In the genomic region with DNA sequence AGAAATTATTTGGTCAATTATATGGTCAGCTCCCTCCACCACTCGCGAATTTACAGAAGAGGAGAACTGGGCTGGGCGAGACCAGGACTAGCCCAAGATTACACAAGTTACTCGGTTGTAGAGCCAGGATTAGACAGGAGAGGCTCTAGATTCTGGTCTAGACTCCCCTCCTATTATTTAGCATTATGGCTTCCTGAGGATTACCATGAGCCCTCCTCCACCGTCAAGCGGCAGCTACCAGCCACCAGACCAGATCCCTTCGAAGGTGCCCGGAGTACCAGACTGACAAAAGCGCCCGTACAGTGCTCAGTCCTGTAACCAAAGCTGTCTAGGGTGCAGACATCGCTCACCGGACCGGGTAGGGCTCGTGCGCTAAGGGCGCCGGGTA, we compare ENCODE assay signal across 9 cellular contexts. TPM values are rescaled to one million over a fixed set of nuclear protein-coding genes. Genes with fewer than 3 reads are reported as not detected.
DNase-seq lines count a peak whose midpoint lies in the region; ATAC-seq, FAIRE-seq and TF ChIP-seq lines count a peak whose summit lies in the region.
"Had no signal": no experiment of that assay in that cellular context is flagged by ENCODE, and none has a peak within 500 bp of the region (broad histone marks: within the 10 kb centered on the region; RNA-seq: fewer than 3 reads in every experiment).

No MANE protein-coding gene starts in this region.

- H3K9me3 Mint-ChIP-seq in activated CD4-positive, alpha-beta T cell treated with anti-CD3 and anti-CD28 coated beads, Interleukin-2, amount 10 ng/mL, durations not matched to agents 24 days and 14 days = peaks cover 4% of the 10 kb centered on the region
- H3K9me3 Mint-ChIP-seq in activated B cell treated with CpG ODN at 0.5 μM for 24 hours = peaks cover 7% of the 10 kb centered on the region

- H3K4me1 Mint-ChIP-seq in activated CD4-positive, alpha-beta T cell treated with anti-CD3 and anti-CD28 coated beads, Interleukin-2, amount 10 ng/mL, durations not matched to agents 24 days and 14 days = peaks cover 9% of the 10 kb centered on the region
- H3K4me1 Mint-ChIP-seq in activated B cell treated with CpG ODN at 0.5 μM for 24 hours = peaks cover 27% of the 10 kb centered on the region

- H2AFZ ChIP-seq in keratinocyte (ENCODE audit: control insufficient read depth, low read length) = peak overlapping the region; percentile 30
- H2AFZ ChIP-seq in MM.1S (ENCODE audit: low read length) = no peak overlapping the region

- peak overlapping the region; percentile 18 for H3K4me3 Mint-ChIP-seq in activated CD4-positive, alpha-beta T cell treated with anti-CD3 and anti-CD28 coated beads, Interleukin-2, amount 10 ng/mL, durations not matched to agents 24 days and 14 days
- H3K4me3 Mint-ChIP-seq in activated B cell treated with CpG ODN at 0.5 μM for 24 hours = peak overlapping the region; percentile 64

- H3K36me3 Mint-ChIP-seq in activated CD4-positive, alpha-beta T cell treated with anti-CD3 and anti-CD28 coated beads, Interleukin-2, amount 10 ng/mL, durations not matched to agents 24 days and 14 days (ENCODE audit: low read depth) = no peaks in the 10 kb centered on the region
- H3K36me3 Mint-ChIP-seq in activated B cell treated with CpG ODN at 0.5 μM for 24 hours (ENCODE audit: low read depth) = no peaks in the 10 kb centered on the region

- H3K9me1 ChIP-seq in keratinocyte (ENCODE audit: control insufficient read depth, extremely low read depth, insufficient read depth, low read length) = no peaks in the 10 kb centered on the region

- FAIRE-seq in keratinocyte (lab: Jason Lieb, UNC) = no peak

- no peaks in the 10 kb centered on the region for H3F3A ChIP-seq in MM.1S (ENCODE audit: insufficient read depth, low read length)

- H3K4me1 ChIP-seq in keratinocyte (ENCODE audit: control insufficient read depth, extremely low read depth, insufficient read depth, low read length) (no peaks in the 10 kb centered on the region), stomach (peaks cover 19 to 50% (median 27%) of the 10 kb centered on the region in 4 donors), MM.1S (ENCODE audit: low read length) (no peaks in the 10 kb centered on the region)

- dilution Hi-C loops in keratinocyte (cut with MboI; ENCODE audit: extremely low pct_ligation_motif_present, low sequenced_read_pairs) = no loop called here

- WGBS in stomach, 5 donors = 27 to 49% (median 32%) methylated on average over 14 to 17 of the region's 17 CpGs

- H3K27ac ChIP-seq in keratinocyte (ENCODE audit: control insufficient read depth, insufficient read depth, low read length) = no peak overlapping the region
- peak overlapping the region in 1 of 5 donors; percentile 57 for H3K27ac ChIP-seq in stomach
- H3K27ac ChIP-seq in MM.1S (ENCODE audit: low read length) = no peak overlapping the region

- H3K9me3 ChIP-seq in keratinocyte (ENCODE audit: control insufficient read depth, low read depth, low read length) = no peaks in the 10 kb centered on the region
- no peaks in the 10 kb centered on the region for H3K9me3 ChIP-seq in stomach
- no peaks in the 10 kb centered on the region for H3K9me3 ChIP-seq in MM.1S (replicated peaks; ENCODE audit: insufficient read depth, low read length)

- TF ChIP-seq POLR2A in stomach (IDR thresholded peaks at IDR 0.05) = no peak

- H3K27me3 ChIP-seq in keratinocyte (ENCODE audit: control insufficient read depth, extremely low read depth, insufficient read depth, low read length) (peaks cover 70% of the 10 kb centered on the region), stomach (peaks cover 4 to 57% (median 37%) of the 10 kb centered on the region in 3 donors), MM.1S (replicated peaks; ENCODE audit: insufficient read depth, low read length) (no peaks in the 10 kb centered on the region)

- POLR2A ChIA-PET in activated B cell treated with CpG ODN at 0.5 μM for 24 hours (lab: Charles Lee) = interaction anchor here (0.6 to 1.1 kb wide), 2 partner anchors 28 to 223 kb away, joined by 3 to 8 read pairs; a partner anchor contains a TSS

- H3K36me3 ChIP-seq in keratinocyte (ENCODE audit: control insufficient read depth in 2 of 2, extremely low read depth in 1 of 2, insufficient read depth in 2 of 2, low read length in 2 of 2) (no peaks in the 10 kb centered on the region), stomach (no peaks in the 10 kb centered on the region), MM.1S (replicated peaks; ENCODE audit: insufficient read depth, low read length) (no peaks in the 10 kb centered on the region)

- intact Hi-C loops in activated CD4-positive, alpha-beta T cell treated with anti-CD3 and anti-CD28 coated beads, Interleukin-2, amount 10 ng/mL, durations not matched to agents 24 days and 14 days (cut with micrococcal nuclease) = loop anchor here (2.0 kb wide), 1 partner anchor 27 kb away; a partner anchor contains a TSS
- intact Hi-C loops in activated B cell treated with CpG ODN at 0.5 μM for 24 hours (cut with micrococcal nuclease) (no loop called here), stomach (cut with DNase I; ENCODE audit: low total_unique reads) (no loop called here)

- H3K4me3 ChIP-seq in keratinocyte (ENCODE audit: control insufficient read depth in 2 of 3, extremely low read depth in 1 of 3, insufficient read depth in 2 of 3, low read depth in 1 of 3, low read length in 3 of 3) (peak overlapping the region in 1 of 3 experiments; percentile 31), stomach (peak overlapping the region; percentile 48 to 56 (median 52)), MM.1S (ENCODE audit: low read length) (no peak overlapping the region)

- no peak for TF ChIP-seq CTCF in activated B cell treated with CpG ODN at 0.5 μM for 24 hours (IDR thresholded peaks at IDR 0.05)
- no peak for TF ChIP-seq CTCF in keratinocyte (optimal IDR thresholded peaks at IDR 0.05 in 1 of 3, IDR thresholded peaks at IDR 0.05 in 1 of 3, conservative IDR thresholded peaks at IDR 0.05 in 1 of 3; ENCODE audit: extremely low read depth in 1 of 3, insufficient read depth in 2 of 3, low read length in 3 of 3)
- no peak for TF ChIP-seq CTCF in stomach (IDR thresholded peaks at IDR 0.05)
- TF ChIP-seq CTCF in MM.1S (IDR thresholded peaks at IDR 0.05; ENCODE audit: low read length) = no peak

- H3K79me2 ChIP-seq in keratinocyte (ENCODE audit: control insufficient read depth, insufficient read depth, low read length) (no peaks in the 10 kb centered on the region), MM.1S (ENCODE audit: low read length) (no peaks in the 10 kb centered on the region)

- CTCF ChIA-PET in activated B cell treated with CpG ODN at 0.5 μM for 24 hours (lab: Charles Lee) = no interaction called here

- H3K4me2 ChIP-seq in keratinocyte (ENCODE audit: control insufficient read depth, extremely low read depth, insufficient read depth, low read depth, low read length) (peak overlapping the region; percentile 51), MM.1S (ENCODE audit: low read depth, low read length) (no peak overlapping the region)

- no peak overlapping the region for H3K9ac ChIP-seq in keratinocyte (ENCODE audit: control insufficient read depth, extremely low read depth, insufficient read depth, low read length)
- no peak overlapping the region for H3K9ac ChIP-seq in MM.1S (ENCODE audit: low read length)

- H3K9me2 ChIP-seq in MM.1S (replicated peaks; ENCODE audit: insufficient read depth, low read length) = no peaks in the 10 kb centered on the region

- H3K27me3 Mint-ChIP-seq in activated CD4-positive, alpha-beta T cell treated with anti-CD3 and anti-CD28 coated beads, Interleukin-2, amount 10 ng/mL, durations not matched to agents 24 days and 14 days = peaks cover 64% of the 10 kb centered on the region
- peaks cover 49% of the 10 kb centered on the region for H3K27me3 Mint-ChIP-seq in activated B cell treated with CpG ODN at 0.5 μM for 24 hours

- ATAC-seq in activated B cell treated with CpG ODN at 0.5 μM for 24 hours (ENCODE audit: low read depth) (no peak), HG02571 (IDR thresholded peaks at IDR 0.05; ENCODE audit: unreplicated experiment) (no peak)

- DNase-seq in activated CD4-positive, alpha-beta T cell treated with anti-CD3 and anti-CD28 coated beads, Interleukin-2, amount 10 ng/mL, durations not matched to agents 24 days and 14 days = no peak
- DNase-seq in activated CD4-positive, alpha-beta T cell treated with anti-CD3 and anti-CD28 coated beads for 1 hour = no peak
- no peak for DNase-seq in activated B cell treated with CpG ODN at 0.5 μM for 24 hours
- DNase-seq in keratinocyte (ENCODE audit: low read depth, low spot score) = no peak
- DNase-seq in stomach = no peak
- DNase-seq in HuH-7.5 (ENCODE audit: low spot score) = no peak
- DNase-seq in MM.1S = no peak

- TF ChIP-seq EP300 in stomach (IDR thresholded peaks at IDR 0.05) = no peak

- no peaks in the 10 kb centered on the region for H4K20me1 ChIP-seq in keratinocyte (ENCODE audit: control insufficient read depth, extremely low read depth, insufficient read depth, low read length)
- H4K20me1 ChIP-seq in MM.1S (ENCODE audit: insufficient read depth, low read length) = no peaks in the 10 kb centered on the region

- H3K27ac Mint-ChIP-seq in activated CD4-positive, alpha-beta T cell treated with anti-CD3 and anti-CD28 coated beads, Interleukin-2, amount 10 ng/mL, durations not matched to agents 24 days and 14 days = no peak overlapping the region
- H3K27ac Mint-ChIP-seq in activated B cell treated with CpG ODN at 0.5 μM for 24 hours = no peak overlapping the region

RNA-seq across cellular contexts. Expression of a gene that starts 0.5 kb away (rescaled TPM):
- not detected in 2 replicates for total RNA-seq in activated CD4-positive, alpha-beta T cell treated with anti-CD3 and anti-CD28 coated beads, Interleukin-2, amount 10 ng/mL, durations not matched to agents 24 days and 14 days
- total RNA-seq in activated B cell treated with CpG ODN at 0.5 μM for 24 hours = not detected in 2 replicates
- not detected in 3 replicates for polyA plus RNA-seq in keratinocyte
- polyA plus RNA-seq in keratinocyte (2011; ENCODE audit: low read depth) = not detected
- polyA plus RNA-seq in keratinocyte (2011; cell fraction: cytosol; rRNA removed) = not detected in 2 replicates
- not detected in 2 replicates for polyA plus RNA-seq in keratinocyte (2011; cell fraction: nucleus; rRNA removed)
- not detected in 2 replicates for polyA plus RNA-seq in keratinocyte (2012; ENCODE audit: low replicate concordance)
- polyA minus RNA-seq in keratinocyte = not detected in 3 replicates
- polyA minus RNA-seq in keratinocyte (2011; cell fraction: cytosol; rRNA and poly(A)+ RNA removed) = not detected
- not detected in 2 replicates for polyA minus RNA-seq in keratinocyte (2011; cell fraction: nucleus; rRNA and poly(A)+ RNA removed)
- 1 to 10 TPM in 2 of 5 donors, not detected in 3; 1.8 to 2.4 TPM for total RNA-seq in stomach
- polyA plus RNA-seq in stomach = under 1 TPM in 1 of 3 donors, not detected in 2; 0.08 TPM
- polyA plus RNA-seq: BJ had no signal

RNA-seq across cellular contexts. Expression of a gene that starts 28.1 kb away (rescaled TPM):
- total RNA-seq in activated CD4-positive, alpha-beta T cell treated with anti-CD3 and anti-CD28 coated beads, Interleukin-2, amount 10 ng/mL, durations not matched to agents 24 days and 14 days = 8.0 and 9.5 TPM in 2 replicates
- total RNA-seq in activated B cell treated with CpG ODN at 0.5 μM for 24 hours (7.4 and 10.4 TPM in 2 replicates), stomach (10 to 100 TPM; 11.0 to 37.5 (median 18.4) TPM)
- polyA plus RNA-seq in keratinocyte (2.3 to 3.8 TPM (median 2.4 TPM) in 3 replicates), stomach (1 to 10 TPM; 4.5 to 5.2 (median 4.7) TPM)
- 13.1 TPM for polyA plus RNA-seq in keratinocyte (2011; ENCODE audit: low read depth)
- polyA plus RNA-seq in keratinocyte (2011; cell fraction: cytosol; rRNA removed) = 2.7 and 3.2 TPM in 2 replicates
- polyA plus RNA-seq in keratinocyte (2011; cell fraction: nucleus; rRNA removed) = 3.2 and 4.7 TPM in 2 replicates
- 3.5 and 6.7 TPM in 2 replicates for polyA plus RNA-seq in keratinocyte (2012; ENCODE audit: low replicate concordance)
- 1.3 to 1.8 TPM (median 1.4 TPM) in 3 replicates for polyA minus RNA-seq in keratinocyte
- polyA minus RNA-seq in keratinocyte (2011; cell fraction: cytosol; rRNA and poly(A)+ RNA removed) = 7.3 TPM
- 1.4 and 1.9 TPM in 2 replicates for polyA minus RNA-seq in keratinocyte (2011; cell fraction: nucleus; rRNA and poly(A)+ RNA removed)
